23 cellular contexts compared by ENCODE assay signal in the genomic region with DNA sequence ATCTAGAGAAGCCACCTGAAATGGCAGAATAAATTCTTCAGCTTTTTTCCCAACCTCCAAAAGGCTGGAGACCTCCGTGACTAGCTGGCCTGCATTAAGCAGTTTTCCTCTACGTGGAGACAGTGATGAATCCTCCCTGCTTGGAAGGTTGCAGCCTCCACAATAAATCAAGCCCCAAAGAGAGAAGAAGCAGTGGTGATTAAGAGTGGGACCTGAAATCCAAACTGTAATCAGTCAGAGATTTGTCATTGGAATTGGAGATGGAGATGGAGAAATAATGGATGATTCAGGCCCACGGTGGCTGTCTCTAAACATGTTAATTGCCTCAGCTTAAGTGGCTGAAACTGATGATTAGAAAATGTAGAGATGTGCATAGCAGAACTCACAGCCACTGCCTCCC.
DNase-seq lines count a peak whose midpoint lies in the region; ATAC-seq and TF ChIP-seq lines count a peak whose summit lies in the region.
"Had no signal": no experiment of that assay in that cellular context is flagged by ENCODE, and none has a peak within 500 bp of the region (broad histone marks: within the 10 kb centered on the region; RNA-seq: fewer than 3 reads in every experiment).

No MANE protein-coding gene starts in this region.

- no peaks in the 10 kb centered on the region for H4K20me1 ChIP-seq in smooth muscle cell (ENCODE audit: low read depth)

- intact Hi-C loops in cardiac septum (cut with DNase I) = no loop called here

- no peaks in the 10 kb centered on the region for H3K36me3 Mint-ChIP-seq in activated T-helper 17 cell treated with anti-CD3 and anti-CD28 coated beads, Interleukin-2, amount 50 U/mL, for 72 hours (ENCODE audit: low read depth)
- H3K36me3 Mint-ChIP-seq: activated naive CD4-positive, alpha-beta T cell treated with anti-CD3 and anti-CD28 coated beads, Interleukin-2, amount 50 U/mL, for 72 hours; CD8-positive, alpha-beta memory T cell; stimulated activated effector memory CD8-positive, alpha-beta T cell treated with anti-CD3 and anti-CD28 coated beads, Interleukin-12 subunit alpha, Interleukin-12 subunit beta, amount 100 ng/mL, for 72 hours had no signal

- peaks cover 3% of the 10 kb centered on the region for H3K27me3 Mint-ChIP-seq in activated T-helper 17 cell treated with anti-CD3 and anti-CD28 coated beads, Interleukin-2, amount 50 U/mL, for 72 hours
- H3K27me3 Mint-ChIP-seq: activated CD4-positive, alpha-beta T cell treated with anti-CD3 and anti-CD28 coated beads for 36 hours had no signal

- peak overlapping the region; percentile 33 for H3K4me3 ChIP-seq in adipocyte (ENCODE audit: low read length)
- H3K4me3 ChIP-seq in fibroblast of the aortic adventitia (ENCODE audit: low read depth, low read length) = no peak overlapping the region
- H3K4me3 ChIP-seq in smooth muscle cell = no peak overlapping the region
- no peak overlapping the region for H3K4me3 ChIP-seq in effector memory CD4-positive, alpha-beta T cell (ENCODE audit: insufficient read depth, low read depth, low read length, poor library complexity, severe bottlenecking)
- H3K4me3 ChIP-seq: coronary artery, MG63, ovary, tibial artery had no signal

- no peaks in the 10 kb centered on the region for H3K9me3 Mint-ChIP-seq in activated T-helper 17 cell treated with anti-CD3 and anti-CD28 coated beads, Interleukin-2, amount 50 U/mL, for 72 hours
- H3K9me3 Mint-ChIP-seq: activated naive CD4-positive, alpha-beta T cell treated with anti-CD3 and anti-CD28 coated beads, Interleukin-2, amount 50 U/mL, for 72 hours; stimulated activated effector memory CD8-positive, alpha-beta T cell treated with anti-CD3 and anti-CD28 coated beads, Interleukin-12 subunit alpha, Interleukin-12 subunit beta, amount 100 ng/mL, for 72 hours had no signal

- DNase-seq in ELR (ENCODE audit: low read depth) (peak; percentile 40), adipocyte (ENCODE audit: low read depth) (no peak), fibroblast of the aortic adventitia (ENCODE audit: low read depth) (peak; percentile 75), smooth muscle cell (lab: John Stamatoyannopoulos, UW; ENCODE audit: unreplicated experiment) (no peak), cardiac septum (ENCODE audit: low spot score) (no peak), NCI-H524 (lab: John Stamatoyannopoulos, UW) (no peak)
- no peak for DNase-seq in effector memory CD4-positive, alpha-beta T cell
- DNase-seq: activated CD4-positive, alpha-beta T cell treated with anti-CD3 and anti-CD28 coated beads for 36 hours; AML-193; CD8-positive, alpha-beta memory T cell; hypothalamus; MG63; NCI-H146; NCI-H69; ovary; right cardiac atrium; SHP77 had no signal

- H3K79me2 ChIP-seq in smooth muscle cell (ENCODE audit: low read depth) = no peaks in the 10 kb centered on the region

- H3K36me3 ChIP-seq in adipocyte (ENCODE audit: control insufficient read depth, insufficient read depth, low read length, severe bottlenecking) = no peaks in the 10 kb centered on the region
- H3K36me3 ChIP-seq in smooth muscle cell (ENCODE audit: low read depth) = no peaks in the 10 kb centered on the region
- H3K36me3 ChIP-seq in effector memory CD4-positive, alpha-beta T cell (ENCODE audit: control insufficient read depth, insufficient read depth, low read length) = no peaks in the 10 kb centered on the region
- H3K36me3 ChIP-seq: MG63, ovary, tibial artery had no signal

- WGBS in smooth muscle cell (ENCODE audit: low lambda C conversion rate) = 55% methylated on average over 3 of the region's 3 CpGs

- no peak overlapping the region for H3K27ac Mint-ChIP-seq in activated T-helper 17 cell treated with anti-CD3 and anti-CD28 coated beads, Interleukin-2, amount 50 U/mL, for 72 hours
- H3K27ac Mint-ChIP-seq: activated CD4-positive, alpha-beta T cell treated with anti-CD3 and anti-CD28 coated beads for 36 hours; activated naive CD4-positive, alpha-beta T cell treated with anti-CD3 and anti-CD28 coated beads, Interleukin-2, amount 50 U/mL, for 72 hours; CD8-positive, alpha-beta memory T cell; stimulated activated effector memory CD8-positive, alpha-beta T cell treated with anti-CD3 and anti-CD28 coated beads, Interleukin-12 subunit alpha, Interleukin-12 subunit beta, amount 100 ng/mL, for 72 hours had no signal

- peak overlapping the region; percentile 45 for H3K4me2 ChIP-seq in smooth muscle cell

- no peak overlapping the region for H2AFZ ChIP-seq in smooth muscle cell (ENCODE audit: low read depth)

- no peaks in the 10 kb centered on the region for H3K9me3 ChIP-seq in adipocyte (ENCODE audit: control insufficient read depth, low read length)
- H3K9me3 ChIP-seq in smooth muscle cell (replicated peaks; ENCODE audit: low read depth) = no peaks in the 10 kb centered on the region
- H3K9me3 ChIP-seq in effector memory CD4-positive, alpha-beta T cell (ENCODE audit: control insufficient read depth, low read length) = no peaks in the 10 kb centered on the region
- H3K9me3 ChIP-seq: MG63, ovary, tibial artery had no signal

- H3K9ac ChIP-seq in adipocyte (ENCODE audit: low read length) (peak overlapping the region; percentile 77), smooth muscle cell (ENCODE audit: low read depth) (no peak overlapping the region)

- H3K4me3 Mint-ChIP-seq in activated T-helper 17 cell treated with anti-CD3 and anti-CD28 coated beads, Interleukin-2, amount 50 U/mL, for 72 hours = no peak overlapping the region
- H3K4me3 Mint-ChIP-seq: activated CD4-positive, alpha-beta T cell treated with anti-CD3 and anti-CD28 coated beads for 36 hours; CD8-positive, alpha-beta memory T cell; stimulated activated effector memory CD8-positive, alpha-beta T cell treated with anti-CD3 and anti-CD28 coated beads, Interleukin-12 subunit alpha, Interleukin-12 subunit beta, amount 100 ng/mL, for 72 hours had no signal

- no peak for TF ChIP-seq CTCF in fibroblast of the aortic adventitia (IDR thresholded peaks at IDR 0.05; ENCODE audit: insufficient read depth, low read length)
- TF ChIP-seq CTCF in smooth muscle cell (IDR thresholded peaks at IDR 0.05; ENCODE audit: borderline replicate concordance, insufficient read depth, poor library complexity, severe bottlenecking) = no peak

- peaks cover 6% of the 10 kb centered on the region for H3K4me1 Mint-ChIP-seq in activated T-helper 17 cell treated with anti-CD3 and anti-CD28 coated beads, Interleukin-2, amount 50 U/mL, for 72 hours
- H3K4me1 Mint-ChIP-seq: CD8-positive, alpha-beta memory T cell; stimulated activated effector memory CD8-positive, alpha-beta T cell treated with anti-CD3 and anti-CD28 coated beads, Interleukin-12 subunit alpha, Interleukin-12 subunit beta, amount 100 ng/mL, for 72 hours had no signal

- H3K27me3 ChIP-seq in adipocyte (replicated peaks; ENCODE audit: control insufficient read depth, insufficient read depth, low read length) (no peaks in the 10 kb centered on the region), smooth muscle cell (ENCODE audit: low read depth) (no peaks in the 10 kb centered on the region)
- H3K27me3 ChIP-seq in effector memory CD4-positive, alpha-beta T cell (replicated peaks; ENCODE audit: control insufficient read depth, insufficient read depth, low read length, poor library complexity, severe bottlenecking) = no peaks in the 10 kb centered on the region
- H3K27me3 ChIP-seq: MG63, ovary, tibial artery had no signal

- ATAC-seq in activated T-helper 17 cell treated with anti-CD3 and anti-CD28 coated beads, Interleukin-2, amount 50 U/mL, for 72 hours (replicated peaks) = no peak
- ATAC-seq: activated CD4-positive, alpha-beta T cell treated with anti-CD3 and anti-CD28 coated beads for 36 hours; HCT116; right cardiac atrium; stimulated activated effector memory CD8-positive, alpha-beta T cell treated with anti-CD3 and anti-CD28 coated beads, Interleukin-12 subunit alpha, Interleukin-12 subunit beta, amount 100 ng/mL, for 72 hours had no signal

- no peaks in the 10 kb centered on the region for H3F3A ChIP-seq in smooth muscle cell (ENCODE audit: low read depth)

- peak overlapping the region; percentile 84 for H3K27ac ChIP-seq in smooth muscle cell (ENCODE audit: low read depth)
- H3K27ac ChIP-seq in effector memory CD4-positive, alpha-beta T cell (ENCODE audit: insufficient read depth, low read length, poor library complexity, severe bottlenecking) = no peak overlapping the region
- H3K27ac ChIP-seq: ovary, tibial artery had no signal

- H3K4me1 ChIP-seq in adipocyte (ENCODE audit: control insufficient read depth, insufficient read depth, low read length) (peaks cover 66% of the 10 kb centered on the region), smooth muscle cell (ENCODE audit: low read depth) (peaks cover 4% of the 10 kb centered on the region)
- H3K4me1 ChIP-seq in effector memory CD4-positive, alpha-beta T cell (ENCODE audit: control insufficient read depth, insufficient read depth, low read length, poor library complexity, severe bottlenecking) = no peaks in the 10 kb centered on the region
- H3K4me1 ChIP-seq: tibial artery had no signal

Comparison
In these comparisons a context has a peak if more than half of its experiments do, and no peak if none do; other contexts are left out.
1. DNase-seq: peak in ELR (single experiment) and fibroblast of the aortic adventitia (single experiment); none in adipocyte (single experiment), smooth muscle cell (single experiment), effector memory CD4-positive, alpha-beta T cell (0 of 3), cardiac septum (single experiment) and NCI-H524 (0 of 2).